Comparison of ENCODE assay signal across 8 cellular contexts in the genomic region with DNA sequence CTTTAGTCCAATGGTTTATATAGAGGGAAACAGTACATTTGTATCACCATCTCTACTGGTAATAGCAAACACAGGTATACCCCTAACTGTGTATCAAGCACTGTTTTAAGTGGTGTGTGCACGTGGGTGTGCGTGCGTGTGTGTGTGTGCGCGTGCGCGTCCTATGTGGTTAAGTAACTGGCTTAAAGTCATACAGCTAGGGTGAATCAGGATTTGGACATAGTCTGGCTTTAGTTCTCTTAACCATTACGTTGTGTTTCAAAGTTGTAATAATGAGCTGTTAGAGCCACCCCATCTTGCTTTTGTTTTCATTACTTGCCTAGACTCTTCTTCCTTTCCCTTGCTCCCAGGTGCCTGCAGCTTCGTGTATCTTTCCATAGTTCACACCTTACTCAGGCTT. TPM values are rescaled to one million over a fixed set of nuclear protein-coding genes. Genes with fewer than 3 reads are reported as not detected.
DNase-seq lines count a peak whose midpoint lies in the region; ATAC-seq and TF ChIP-seq lines count a peak whose summit lies in the region.

No MANE protein-coding gene starts in this region.

- in situ Hi-C loops in KBM-7 (cut with MboI; ENCODE audit: low pct_unique_long_range_greater_than_20kb, low sequenced_read_pairs) = no loop called here

- H3K4me1 Mint-ChIP-seq in activated CD8-positive, alpha-beta T cell treated with anti-CD3 and anti-CD28 coated beads for 36 hours (ENCODE audit: low read depth) = peaks cover 47% of the 10 kb centered on the region

- H3K36me3 ChIP-seq in effector memory CD4-positive, alpha-beta T cell (ENCODE audit: control insufficient read depth, insufficient read depth, low read length) = no peaks in the 10 kb centered on the region
- no peaks in the 10 kb centered on the region for H3K36me3 ChIP-seq in tibial artery

- DNase-seq in AML-193 (lab: John Stamatoyannopoulos, UW) (peak; percentile 85), KBM-7 (peak; percentile 21), right cardiac atrium (peak; percentile 25 to 66 (median 60)), cortex of kidney (lab: John Stamatoyannopoulos, UW) (no peak), T-helper 9 cell (no peak), tibial artery (no peak)
- DNase-seq in activated CD8-positive, alpha-beta T cell treated with anti-CD3 and anti-CD28 coated beads for 36 hours = peak; percentile 74
- DNase-seq in effector memory CD4-positive, alpha-beta T cell = no peak

- H3K27ac ChIP-seq in right cardiac atrium (ENCODE audit: low read length) (peak overlapping the region; percentile 56), tibial artery (no peak overlapping the region)
- no peak overlapping the region for H3K27ac ChIP-seq in effector memory CD4-positive, alpha-beta T cell (ENCODE audit: insufficient read depth, low read length, poor library complexity, severe bottlenecking)

- H3K27me3 ChIP-seq in right cardiac atrium (ENCODE audit: control insufficient read depth, insufficient read depth) (no peaks in the 10 kb centered on the region), tibial artery (no peaks in the 10 kb centered on the region)
- no peaks in the 10 kb centered on the region for H3K27me3 ChIP-seq in effector memory CD4-positive, alpha-beta T cell (replicated peaks; ENCODE audit: control insufficient read depth, insufficient read depth, low read length, poor library complexity, severe bottlenecking)

- CTCF ChIA-PET in activated CD8-positive, alpha-beta T cell treated with anti-CD3 and anti-CD28 coated beads for 36 hours (lab: Charles Lee) = interaction anchor here (1.0 to 1.1 kb wide), 2 partner anchors 11 to 13 kb away, joined by 3 read pairs; no protein-coding TSS in a partner anchor

- ATAC-seq in activated CD8-positive, alpha-beta T cell treated with anti-CD3 and anti-CD28 coated beads for 36 hours = peak; percentile 4
- no peak for ATAC-seq in right cardiac atrium

- H3K4me3 ChIP-seq in right cardiac atrium (ENCODE audit: low read length) (peak overlapping the region; percentile 95), tibial artery (no peak overlapping the region)
- H3K4me3 ChIP-seq in effector memory CD4-positive, alpha-beta T cell (ENCODE audit: insufficient read depth, low read depth, low read length, poor library complexity, severe bottlenecking) = no peak overlapping the region

- no peaks in the 10 kb centered on the region for H3K27me3 Mint-ChIP-seq in activated CD8-positive, alpha-beta T cell treated with anti-CD3 and anti-CD28 coated beads for 36 hours

- TF ChIP-seq CTCF in activated CD8-positive, alpha-beta T cell treated with anti-CD3 and anti-CD28 coated beads for 36 hours (IDR thresholded peaks at IDR 0.05) = no peak
- TF ChIP-seq CTCF in tibial artery (IDR thresholded peaks at IDR 0.05) = no peak

- 67% methylated on average over 9 of the region's 9 CpGs for WGBS in right cardiac atrium

- peak overlapping the region; percentile 94 for H3K4me3 Mint-ChIP-seq in activated CD8-positive, alpha-beta T cell treated with anti-CD3 and anti-CD28 coated beads for 36 hours

- H3K36me3 Mint-ChIP-seq in activated CD8-positive, alpha-beta T cell treated with anti-CD3 and anti-CD28 coated beads for 36 hours (ENCODE audit: low read depth) = peaks cover 12% of the 10 kb centered on the region

- H3K27ac Mint-ChIP-seq in activated CD8-positive, alpha-beta T cell treated with anti-CD3 and anti-CD28 coated beads for 36 hours = peak overlapping the region; percentile 63

- H3K9me3 ChIP-seq in right cardiac atrium (ENCODE audit: control insufficient read depth, low read length) (no peaks in the 10 kb centered on the region), tibial artery (no peaks in the 10 kb centered on the region)
- no peaks in the 10 kb centered on the region for H3K9me3 ChIP-seq in effector memory CD4-positive, alpha-beta T cell (ENCODE audit: control insufficient read depth, low read length)

- H3K9me3 Mint-ChIP-seq in activated CD8-positive, alpha-beta T cell treated with anti-CD3 and anti-CD28 coated beads for 36 hours = no peaks in the 10 kb centered on the region

- H3K4me1 ChIP-seq in right cardiac atrium (ENCODE audit: control insufficient read depth, insufficient read depth, low read length) (no peaks in the 10 kb centered on the region), tibial artery (peaks cover 0 to 36% (median 24%) of the 10 kb centered on the region in 4 donors)
- H3K4me1 ChIP-seq in effector memory CD4-positive, alpha-beta T cell (ENCODE audit: control insufficient read depth, insufficient read depth, low read length, poor library complexity, severe bottlenecking) = peaks cover 18% of the 10 kb centered on the region

- intact Hi-C loops in activated CD8-positive, alpha-beta T cell treated with anti-CD3 and anti-CD28 coated beads for 36 hours (cut with micrococcal nuclease) = loop anchor here (10.0 kb wide), 1 partner anchor 88 kb away; no protein-coding TSS in a partner anchor
- intact Hi-C loops in right cardiac atrium (cut with DNase I) (no loop called here), tibial artery (cut with DNase I; ENCODE audit: low total_unique reads) (no loop called here)

- POLR2A ChIA-PET in activated CD8-positive, alpha-beta T cell treated with anti-CD3 and anti-CD28 coated beads for 36 hours (lab: Charles Lee) = interaction anchor here (0.7 to 1.0 kb wide), 2 partner anchors 56 to 98 kb away, joined by 3 read pairs; no protein-coding TSS in a partner anchor

RNA-seq across cellular contexts. Expression of a gene that starts 2.1 kb away (rescaled TPM):
- 10 to 100 TPM; 58.8 TPM for total RNA-seq in activated CD8-positive, alpha-beta T cell treated with anti-CD3 and anti-CD28 coated beads for 36 hours
- 100 to 1,000 TPM; 750 to 992 (median 857) TPM for total RNA-seq in right cardiac atrium
- 918 TPM for polyA plus RNA-seq in right cardiac atrium

RNA-seq across cellular contexts. Expression of a gene that starts 2.4 kb away (rescaled TPM):
- 100 to 1,000 TPM; 118 to 120 TPM for total RNA-seq in activated CD8-positive, alpha-beta T cell treated with anti-CD3 and anti-CD28 coated beads for 36 hours
- 100 to 1,000 TPM; 329 to 410 (median 375) TPM for total RNA-seq in right cardiac atrium
- 307 TPM for polyA plus RNA-seq in right cardiac atrium

Comparison
In these comparisons a context has a peak if more than half of its experiments do, and no peak if none do; other contexts are left out.
1. DNase-seq: peak in AML-193 (2 of 2), KBM-7 (single experiment), activated CD8-positive, alpha-beta T cell treated with anti-CD3 and anti-CD28 coated beads for 36 hours (single experiment) and right cardiac atrium (3 of 3); none in cortex of kidney (single experiment), effector memory CD4-positive, alpha-beta T cell (0 of 3), T-helper 9 cell (single experiment) and tibial artery (0 of 2).
2. RNA of a gene that starts 2.1 kb away (total RNA-seq): 750 to 992 TPM in right cardiac atrium; 58.8 TPM in activated CD8-positive, alpha-beta T cell treated with anti-CD3 and anti-CD28 coated beads for 36 hours; every median in the first group is over 10 times any median in the second.